Comparison of ENCODE assay signal across 1 cellular context in genomic region chr17:54902611-54903010, GRCh38.
TF ChIP-seq lines count a peak whose summit lies in the region.

No MANE protein-coding gene starts in this region.

TF ChIP-seq in WTC11, 78 proteins besides CTCF, POLR2A, EP300 and RAD21 (continued from another document):
- no peak for TF ChIP-seq STAT6 (CRISPR knock-in tag; conservative IDR thresholded peaks at IDR 0.05; ENCODE audit: low read depth)
